ENCODE assay signal across 1 cellular context in the genomic region with DNA sequence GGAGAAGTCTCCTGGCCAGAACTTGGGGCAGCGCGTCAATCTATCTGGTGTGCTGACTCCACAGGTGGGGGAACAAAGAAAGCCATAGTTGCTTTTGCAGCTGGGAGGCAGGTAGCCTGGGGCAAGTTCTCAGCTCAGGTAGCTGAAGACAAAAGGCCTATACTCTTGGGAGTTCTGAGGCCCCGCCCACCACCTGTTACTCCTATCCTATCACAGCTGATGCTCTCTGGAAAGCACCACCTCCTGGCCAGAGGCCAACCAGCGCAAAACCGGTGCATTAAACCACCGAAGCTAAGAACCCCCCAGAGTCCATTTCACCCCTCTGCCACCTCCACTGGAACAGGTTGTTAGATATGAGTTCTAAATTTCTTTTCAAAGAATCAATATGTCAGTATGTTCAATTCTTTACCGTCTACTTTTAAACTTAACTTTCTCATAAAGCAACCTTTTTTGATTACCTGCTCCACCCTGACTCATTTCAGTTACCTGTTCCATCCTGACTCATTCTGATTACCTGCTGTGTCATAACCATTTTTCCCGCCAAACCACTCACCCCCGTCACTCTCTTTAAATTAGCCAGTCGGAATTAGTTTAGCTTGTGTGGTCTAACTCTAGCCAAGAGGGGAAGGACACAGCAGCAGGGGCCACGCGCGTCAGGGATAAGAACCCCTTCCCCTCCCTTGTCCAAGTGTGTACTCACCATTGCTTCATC.
TF ChIP-seq lines count a peak whose summit lies in the region.

No MANE protein-coding gene starts in this region.

TF ChIP-seq in SK-N-SH treated with all-trans-retinoic acid at 6 μM for 48 hours, 23 proteins besides CTCF, POLR2A, EP300 and RAD21:
- no peak for TF ChIP-seq ZFP30 (CRISPR knock-in tag; IDR thresholded peaks at IDR 0.05)
- TF ChIP-seq, protein P1, sequence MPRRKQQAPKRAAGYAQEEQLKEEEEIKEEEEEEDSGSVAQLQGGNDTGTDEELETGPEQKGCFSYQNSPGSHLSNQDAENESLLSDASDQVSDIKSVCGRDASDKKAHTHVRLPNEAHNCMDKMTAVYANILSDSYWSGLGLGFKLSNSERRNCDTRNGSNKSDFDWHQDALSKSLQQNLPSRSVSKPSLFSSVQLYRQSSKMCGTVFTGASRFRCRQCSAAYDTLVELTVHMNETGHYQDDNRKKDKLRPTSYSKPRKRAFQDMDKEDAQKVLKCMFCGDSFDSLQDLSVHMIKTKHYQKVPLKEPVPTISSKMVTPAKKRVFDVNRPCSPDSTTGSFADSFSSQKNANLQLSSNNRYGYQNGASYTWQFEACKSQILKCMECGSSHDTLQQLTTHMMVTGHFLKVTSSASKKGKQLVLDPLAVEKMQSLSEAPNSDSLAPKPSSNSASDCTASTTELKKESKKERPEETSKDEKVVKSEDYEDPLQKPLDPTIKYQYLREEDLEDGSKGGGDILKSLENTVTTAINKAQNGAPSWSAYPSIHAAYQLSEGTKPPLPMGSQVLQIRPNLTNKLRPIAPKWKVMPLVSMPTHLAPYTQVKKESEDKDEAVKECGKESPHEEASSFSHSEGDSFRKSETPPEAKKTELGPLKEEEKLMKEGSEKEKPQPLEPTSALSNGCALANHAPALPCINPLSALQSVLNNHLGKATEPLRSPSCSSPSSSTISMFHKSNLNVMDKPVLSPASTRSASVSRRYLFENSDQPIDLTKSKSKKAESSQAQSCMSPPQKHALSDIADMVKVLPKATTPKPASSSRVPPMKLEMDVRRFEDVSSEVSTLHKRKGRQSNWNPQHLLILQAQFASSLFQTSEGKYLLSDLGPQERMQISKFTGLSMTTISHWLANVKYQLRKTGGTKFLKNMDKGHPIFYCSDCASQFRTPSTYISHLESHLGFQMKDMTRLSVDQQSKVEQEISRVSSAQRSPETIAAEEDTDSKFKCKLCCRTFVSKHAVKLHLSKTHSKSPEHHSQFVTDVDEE (CRISPR knock-in tag; IDR thresholded peaks at IDR 0.05) = no peak
- no peak for TF ChIP-seq CREB5 (CRISPR knock-in tag; IDR thresholded peaks at IDR 0.05; ENCODE audit: low read depth)
- no peak for TF ChIP-seq TOX (CRISPR knock-in tag; IDR thresholded peaks at IDR 0.05; ENCODE audit: borderline replicate concordance)
- TF ChIP-seq ZC3H10 (CRISPR knock-in tag; IDR thresholded peaks at IDR 0.05) = no peak
- TF ChIP-seq TCF4 (CRISPR knock-in tag; IDR thresholded peaks at IDR 0.05; ENCODE audit: borderline replicate concordance) = no peak
- no peak for TF ChIP-seq OSR1 (CRISPR knock-in tag; IDR thresholded peaks at IDR 0.05)
- no peak for TF ChIP-seq ISL1 (CRISPR knock-in tag; IDR thresholded peaks at IDR 0.05)
